ENCODE assay signal across 17 cellular contexts in the genomic region with DNA sequence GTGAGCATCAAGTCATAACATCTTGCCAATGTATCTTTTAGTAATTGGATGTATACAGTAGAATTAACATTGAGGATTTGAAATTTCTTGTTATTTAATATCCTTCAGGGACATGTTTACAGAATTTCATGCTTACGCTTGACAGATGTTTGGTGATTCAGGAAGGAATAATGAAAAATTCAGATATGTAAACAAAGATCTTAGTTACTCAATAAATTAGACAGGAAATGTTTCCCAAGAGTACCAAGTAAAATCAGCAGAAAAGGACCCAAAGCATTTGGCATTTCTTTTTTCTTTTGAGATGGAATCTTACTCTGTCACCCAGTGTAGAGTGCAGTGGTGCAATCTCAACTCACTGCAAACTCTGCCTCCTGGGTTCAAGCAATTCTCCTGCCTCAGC. TPM values are rescaled to one million over a fixed set of nuclear protein-coding genes. Genes with fewer than 3 reads are reported as not detected.
DNase-seq lines count a peak whose midpoint lies in the region; ATAC-seq, FAIRE-seq and TF ChIP-seq lines count a peak whose summit lies in the region.
"Had no signal": no experiment of that assay in that cellular context is flagged by ENCODE, and none has a peak within 500 bp of the region (broad histone marks: within the 10 kb centered on the region; RNA-seq: fewer than 3 reads in every experiment).

No MANE protein-coding gene starts in this region.

- H2BK5ac ChIP-seq in mesenchymal stem cell (ENCODE audit: low read depth, low read length, poor library complexity, severe bottlenecking) = no peak overlapping the region

- H3K27ac ChIP-seq in K562 (ENCODE audit: extremely low read depth, low read depth, low read length) = no peak overlapping the region
- no peak overlapping the region for H3K27ac ChIP-seq in mesenchymal stem cell (ENCODE audit: low read length, poor library complexity, severe bottlenecking)

- POLR2A ChIA-PET in K562 (lab: Yijun Ruan, JAX) = no interaction called here

- H2AFZ ChIP-seq in K562 (ENCODE audit: low read depth, low read length) = 0 out of 2 replicates have a peak overlapping the region, but pooled peaks have one; percentile 23
- H2AFZ ChIP-seq in mesenchymal stem cell (ENCODE audit: low read depth, low read length) = no peak overlapping the region

- no peak overlapping the region for H3K4me3 ChIP-seq in K562
- no peak overlapping the region for H3K4me3 ChIP-seq in mesenchymal stem cell (ENCODE audit: insufficient read depth in 1 of 2, low read depth in 1 of 2, low read length in 2 of 2)
- H3K4me3 ChIP-seq: GM12878 had no signal

- no peak overlapping the region for H2AK5ac ChIP-seq in mesenchymal stem cell (ENCODE audit: low read length, severe bottlenecking)

- TF ChIP-seq POLR2A in K562 (conservative IDR thresholded peaks at IDR 0.05) = no peak

- H3K79me1 ChIP-seq in mesenchymal stem cell (replicated peaks; ENCODE audit: low read length, poor library complexity, severe bottlenecking) = no peaks in the 10 kb centered on the region

- no peak overlapping the region for H3K14ac ChIP-seq in mesenchymal stem cell (ENCODE audit: low read length in 2 of 2)

- H3K18ac ChIP-seq in mesenchymal stem cell (ENCODE audit: low read depth in 1 of 2, low read length in 2 of 2) = no peak overlapping the region

- intact Hi-C loops in K562 (cut with micrococcal nuclease) = loop anchor here (5.0 kb wide), 1 partner anchor 37 kb away; no protein-coding TSS in a partner anchor

- no peak for ATAC-seq in K562
- ATAC-seq: GM12878, HCT116 had no signal

- H4K91ac ChIP-seq in mesenchymal stem cell (ENCODE audit: low read length) = no peak overlapping the region

- no peak overlapping the region for H3K23ac ChIP-seq in mesenchymal stem cell (ENCODE audit: low read length in 2 of 2)

- H3K4ac ChIP-seq in mesenchymal stem cell (ENCODE audit: low read depth in 1 of 2, low read length in 2 of 2) = no peak overlapping the region

- H3K36me3 ChIP-seq in K562 (ENCODE audit: control insufficient read depth, insufficient read depth, low read length) = no peaks in the 10 kb centered on the region
- no peaks in the 10 kb centered on the region for H3K36me3 ChIP-seq in mesenchymal stem cell (ENCODE audit: control insufficient read depth in 1 of 2, insufficient read depth in 2 of 2, low read depth in 1 of 2, low read length in 2 of 2)

- H3K9ac ChIP-seq in K562 (ENCODE audit: insufficient read depth in 1 of 2, low read depth in 2 of 2, low read length in 2 of 2) = no peak overlapping the region
- H3K9ac ChIP-seq in mesenchymal stem cell (ENCODE audit: low read length) = no peak overlapping the region

- no peak for TF ChIP-seq EP300 in K562 (IDR thresholded peaks at IDR 0.05; ENCODE audit: low read length)

- FAIRE-seq in K562 (lab: Jason Lieb, UNC) = no peak
- FAIRE-seq: GM12878, GM18507 had no signal

- no TSS peak for BruUV-seq in K562 (replicated peaks; lab: Mats Ljungman, UMichigan)

- in situ Hi-C loops in K562 (cut with MboI) = no loop called here

- DNase-seq in HS-5 (ENCODE audit: low read depth) = peak; percentile 34
- no peak for DNase-seq in K562 (ENCODE audit: extremely low read depth in 1 of 4, low spot score in 3 of 4)
- DNase-seq in fibroblast of gingiva (ENCODE audit: low read depth) = peak; percentile 67
- peak; percentile 5 for DNase-seq in mesenchymal stem cell
- DNase-seq in occipital lobe (lab: John Stamatoyannopoulos, UW) = no peak
- DNase-seq in mucosa of gallbladder (ENCODE audit: low spot score) = no peak
- no peak for DNase-seq in KG1 (lab: John Stamatoyannopoulos, UW)
- DNase-seq: ACHN; C1 segment of cervical spinal cord; CD4-positive, alpha-beta memory T cell; DMS79 had no signal

- H2BK120ac ChIP-seq in mesenchymal stem cell (ENCODE audit: low read depth, low read length) = no peak overlapping the region

- no peaks in the 10 kb centered on the region for H3K9me1 ChIP-seq in K562 (ENCODE audit: control insufficient read depth, insufficient read depth, low read length)

- H3K4me1 ChIP-seq in K562 (replicated peaks in 1 of 2; ENCODE audit: control insufficient read depth in 2 of 2, insufficient read depth in 2 of 2, low read length in 2 of 2) (peaks cover 4 to 37% of the 10 kb centered on the region in 2 experiments; a peak in 4 of 5 replicates), mesenchymal stem cell (ENCODE audit: control insufficient read depth, insufficient read depth, low read depth, low read length) (peaks cover 5% of the 10 kb centered on the region)

- H3K27me3 ChIP-seq in K562 (ENCODE audit: control insufficient read depth in 2 of 2, insufficient read depth in 2 of 2, low read length in 2 of 2) = no peaks in the 10 kb centered on the region
- peaks cover 15 to 47% of the 10 kb centered on the region in 2 experiments for H3K27me3 ChIP-seq in mesenchymal stem cell (ENCODE audit: control insufficient read depth in 1 of 2, insufficient read depth in 1 of 2, low read length in 2 of 2)

- H4K20me1 ChIP-seq in K562 (replicated peaks; ENCODE audit: control insufficient read depth, insufficient read depth, low read length) = no peaks in the 10 kb centered on the region

- TF ChIP-seq CTCF in K562 (IDR thresholded peaks at IDR 0.05 in 2 of 3, conservative IDR thresholded peaks at IDR 0.05 in 1 of 3; ENCODE audit: insufficient read depth in 2 of 3, low read depth in 1 of 3, low read length in 3 of 3) = no peak

- peaks cover 4% of the 10 kb centered on the region for H3K79me2 ChIP-seq in K562 (ENCODE audit: control insufficient read depth, insufficient read depth, low read length)

- no peak overlapping the region for H4K8ac ChIP-seq in mesenchymal stem cell (ENCODE audit: low read length)

- CTCF ChIA-PET in K562 (lab: Yijun Ruan, JAX; ENCODE audit: low intra/inter-chr PET ratio) = no interaction called here

- H3K4me2 ChIP-seq in K562 (ENCODE audit: insufficient read depth, low read length) (no peak overlapping the region), mesenchymal stem cell (ENCODE audit: low read length, poor library complexity, severe bottlenecking) (no peak overlapping the region)

- 89% methylated on average over 1 of the region's 1 CpG for WGBS in K562 (ENCODE audit: insufficient coverage, low coverage, missing lambda C conversion rate)
- WGBS in mesenchymal stem cell = 60% methylated on average over 1 of the region's 1 CpG

- no peak overlapping the region for H2BK15ac ChIP-seq in mesenchymal stem cell (ENCODE audit: low read depth, poor library complexity, severe bottlenecking)

- H3K9me3 ChIP-seq in K562 (replicated peaks; ENCODE audit: control insufficient read depth, insufficient read depth, low read depth, low read length) (no peaks in the 10 kb centered on the region), mesenchymal stem cell (ENCODE audit: control insufficient read depth, low read length) (peaks cover 23% of the 10 kb centered on the region)

- no peak overlapping the region for H2BK12ac ChIP-seq in mesenchymal stem cell (ENCODE audit: low read length in 2 of 2)

- no peak for TF ChIP-seq RAD21 in K562 (CRISPR knock-in tag; conservative IDR thresholded peaks at IDR 0.05 in 1 of 2, IDR thresholded peaks at IDR 0.05 in 1 of 2)

TF ChIP-seq in K562, 482 proteins besides CTCF, POLR2A, EP300 and RAD21:
- TF ChIP-seq, protein P1, sequence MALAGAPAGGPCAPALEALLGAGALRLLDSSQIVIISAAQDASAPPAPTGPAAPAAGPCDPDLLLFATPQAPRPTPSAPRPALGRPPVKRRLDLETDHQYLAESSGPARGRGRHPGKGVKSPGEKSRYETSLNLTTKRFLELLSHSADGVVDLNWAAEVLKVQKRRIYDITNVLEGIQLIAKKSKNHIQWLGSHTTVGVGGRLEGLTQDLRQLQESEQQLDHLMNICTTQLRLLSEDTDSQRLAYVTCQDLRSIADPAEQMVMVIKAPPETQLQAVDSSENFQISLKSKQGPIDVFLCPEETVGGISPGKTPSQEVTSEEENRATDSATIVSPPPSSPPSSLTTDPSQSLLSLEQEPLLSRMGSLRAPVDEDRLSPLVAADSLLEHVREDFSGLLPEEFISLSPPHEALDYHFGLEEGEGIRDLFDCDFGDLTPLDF (CRISPR knock-in tag; IDR thresholded peaks at IDR 0.05) = no peak
- TF ChIP-seq RBFOX2 (IDR thresholded peaks at IDR 0.05; ENCODE audit: low read depth, low read length) = no peak
- TF ChIP-seq, protein P2, sequence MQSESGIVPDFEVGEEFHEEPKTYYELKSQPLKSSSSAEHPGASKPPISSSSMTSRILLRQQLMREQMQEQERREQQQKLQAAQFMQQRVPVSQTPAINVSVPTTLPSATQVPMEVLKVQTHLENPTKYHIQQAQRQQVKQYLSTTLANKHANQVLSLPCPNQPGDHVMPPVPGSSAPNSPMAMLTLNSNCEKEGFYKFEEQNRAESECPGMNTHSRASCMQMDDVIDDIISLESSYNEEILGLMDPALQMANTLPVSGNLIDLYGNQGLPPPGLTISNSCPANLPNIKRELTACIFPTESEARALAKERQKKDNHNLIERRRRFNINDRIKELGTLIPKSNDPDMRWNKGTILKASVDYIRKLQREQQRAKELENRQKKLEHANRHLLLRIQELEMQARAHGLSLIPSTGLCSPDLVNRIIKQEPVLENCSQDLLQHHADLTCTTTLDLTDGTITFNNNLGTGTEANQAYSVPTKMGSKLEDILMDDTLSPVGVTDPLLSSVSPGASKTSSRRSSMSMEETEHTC (IDR thresholded peaks at IDR 0.05) = no peak
- TF ChIP-seq FUS (optimal IDR thresholded peaks at IDR 0.05; ENCODE audit: low read depth, low read length) = no peak
- no peak for TF ChIP-seq SREBF1 (IDR thresholded peaks at IDR 0.05; ENCODE audit: borderline replicate concordance, low read depth, low read length)

RNA-seq across cellular contexts. Expression of a gene that starts 4.7 kb away (rescaled TPM):
- total RNA-seq in K562 (2011; cell fraction: chromatin; rRNA removed; ENCODE audit: low replicate concordance) = 14.8 and 40.0 TPM in 2 replicates
- 7.8 and 10.9 TPM in 2 replicates for total RNA-seq in K562 (2011; cell fraction: nucleolus; rRNA removed)
- total RNA-seq in K562 (2011; cell fraction: nucleoplasm; rRNA removed) = 12.6 and 15.3 TPM in 2 replicates
- 4.9 and 5.2 TPM in 2 replicates for total RNA-seq in K562 (2014; rRNA removed)
- total RNA-seq in K562 (2014; rRNA removed; fragmentation: Illumina TruSeq; extraction: Trizol) = 8.9 and 9.0 TPM in 2 replicates
- total RNA-seq in K562 (2015; rRNA removed; fragmentation: Illumina TruSeq; extraction: Trizol) = 9.6 and 9.8 TPM in 2 replicates
- 4.9 and 5.6 TPM in 2 replicates for total RNA-seq in K562 (2021)
- 5.0 and 9.1 TPM in 2 replicates for polyA plus RNA-seq in K562 (2011; rRNA removed)
- 1.9 and 2.1 TPM in 2 replicates for polyA plus RNA-seq in K562 (2011; cell fraction: cytosol; rRNA removed)
- 13.9 and 18.1 TPM in 2 replicates for polyA plus RNA-seq in K562 (2011; cell fraction: nucleus; rRNA removed)
- 3.6 and 3.9 TPM in 2 replicates for polyA plus RNA-seq in K562 (2012)
- polyA plus RNA-seq in K562 (2014; fragmentation: Illumina TruSeq; extraction: Trizol) = 7.0 and 9.7 TPM in 2 replicates
- 1 to 10 TPM; 1.5 to 2.3 TPM for polyA plus RNA-seq in K562 (2014; fragmentation: Nextera tagmentation; extraction: Ambion mirVana)
- 5.4 and 6.0 TPM in 2 replicates for polyA plus RNA-seq in K562 (2014; rRNA removed)
- 10.0 and 14.7 TPM in 2 replicates for polyA minus RNA-seq in K562 (2011; rRNA and poly(A)+ RNA removed)
- polyA minus RNA-seq in K562 (2011; cell fraction: cytosol; rRNA and poly(A)+ RNA removed) = 1.7 and 3.6 TPM in 2 replicates
- polyA minus RNA-seq in K562 (2011; cell fraction: nucleus; rRNA and poly(A)+ RNA removed) = 13.2 and 15.4 TPM in 2 replicates
- polyA plus RNA-seq in mesenchymal stem cell (2013, experiment 1 of 2) = 0.11 TPM
- polyA plus RNA-seq in mesenchymal stem cell (2013, experiment 2 of 2) = 0.14 TPM
- under 0.01 TPM for total RNA-seq in occipital lobe
- total RNA-seq in mucosa of gallbladder = not detected
- total RNA-seq: CD4-positive, alpha-beta memory T cell; G401; H4; HT-29 had no signal
- polyA plus RNA-seq: CD4-positive, alpha-beta memory T cell had no signal

Comparison
In these comparisons a context has a peak if more than half of its experiments do, and no peak if none do; other contexts are left out.
1. DNase-seq: peak in HS-5 (single experiment), fibroblast of gingiva (single experiment) and mesenchymal stem cell (single experiment); none in K562 (0 of 4), occipital lobe (single experiment), mucosa of gallbladder (single experiment) and KG1 (single experiment).